19 cellular contexts compared by ENCODE assay signal in the genomic region with DNA sequence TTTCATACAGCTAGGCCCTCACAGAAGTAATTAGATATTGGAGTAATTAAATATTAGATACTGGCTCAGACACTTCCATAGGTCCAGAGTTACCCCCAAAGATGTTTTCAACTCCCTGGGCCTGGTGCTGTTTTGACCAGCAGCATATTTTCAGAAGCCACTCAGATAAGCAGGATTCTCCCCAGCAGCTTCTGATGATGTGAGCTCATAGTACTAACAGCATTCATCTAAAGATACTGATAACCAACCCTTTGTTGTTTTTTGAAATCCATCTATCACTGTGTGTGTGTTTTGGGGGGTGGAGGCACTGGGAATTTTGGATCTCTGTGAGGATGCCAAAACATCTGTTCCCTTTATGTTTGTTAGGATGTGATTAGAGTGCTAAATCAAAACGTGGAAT. TPM values are rescaled to one million over a fixed set of nuclear protein-coding genes. Genes with fewer than 3 reads are reported as not detected.
"Had no signal": no experiment of that assay in that cellular context is flagged by ENCODE, and none has a peak within 500 bp of the region (broad histone marks: within the 10 kb centered on the region; RNA-seq: fewer than 3 reads in every experiment).

No MANE protein-coding gene starts in this region.

- H3K27ac ChIP-seq: epithelial cell of prostate, esophagus muscularis mucosa, foreskin keratinocyte, psoas muscle, right lobe of liver had no signal

- ATAC-seq: foreskin keratinocyte; naive thymus-derived CD4-positive, alpha-beta T cell; psoas muscle; right lobe of liver had no signal

- DNase-seq: effector memory CD4-positive, alpha-beta T cell; kidney glomerular epithelial cell; naive thymus-derived CD4-positive, alpha-beta T cell; nephron progenitor cell; psoas muscle; retina; right lobe of liver; stimulated activated CD4-positive, alpha-beta T cell treated with anti-CD3 and anti-CD28 coated beads, Interleukin-2, amount 100 ng/mL, for 24 hours; stimulated activated CD4-positive, alpha-beta T cell treated with anti-CD3 and anti-CD28 coated beads, Interleukin-4, amount 100 ng/mL, for 4 hours; stimulated activated naive CD4-positive, alpha-beta T cell had no signal

- H3K4me1 ChIP-seq: esophagus muscularis mucosa, foreskin keratinocyte, psoas muscle, right lobe of liver had no signal

- H3K4me3 ChIP-seq: esophagus muscularis mucosa, psoas muscle, right lobe of liver had no signal

- H3K27me3 ChIP-seq: esophagus muscularis mucosa, foreskin keratinocyte, right lobe of liver had no signal

- H3K9me3 ChIP-seq: esophagus muscularis mucosa, psoas muscle, right lobe of liver had no signal

RNA-seq across cellular contexts. Expression of a gene that starts 58.6 kb away (rescaled TPM):
- total RNA-seq: chondrocyte, esophagus muscularis mucosa, foreskin keratinocyte, lung microvascular endothelial cell, mesenteric fat pad, mononuclear cell, omental fat pad, psoas muscle, right lobe of liver had no signal
- polyA plus RNA-seq: foreskin keratinocyte; liver; naive thymus-derived CD4-positive, alpha-beta T cell had no signal
